ENCODE assay signal across 8 cellular contexts in the genomic region with DNA sequence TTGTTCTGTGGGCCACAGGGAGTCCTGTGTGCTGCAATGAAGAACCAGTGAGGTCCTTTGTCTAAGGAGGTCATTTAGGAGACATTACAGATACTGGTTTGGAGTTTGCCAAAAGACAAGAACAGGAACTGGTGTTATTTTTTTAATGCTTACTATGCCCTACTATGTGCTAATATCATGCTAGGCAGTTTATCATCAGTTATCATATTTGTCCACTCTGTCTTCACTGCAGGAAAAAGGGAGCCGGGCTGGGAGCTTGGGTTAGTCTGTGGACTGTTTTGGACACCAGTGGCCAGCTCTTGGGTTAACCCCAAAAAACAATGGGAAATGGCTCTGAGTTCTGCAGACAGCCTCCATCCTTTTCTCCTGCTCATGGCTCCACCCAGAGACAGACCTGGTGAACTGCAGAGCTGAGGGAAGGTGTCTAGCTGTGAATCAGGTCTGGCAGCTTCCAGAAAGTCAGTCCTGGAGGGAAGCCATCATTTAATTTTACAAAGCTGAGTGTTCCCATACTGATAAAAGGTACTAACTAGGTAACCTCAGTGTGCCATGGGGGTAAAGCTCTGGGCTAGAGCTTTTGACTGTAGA.
A peak's percentile ranks its signal among the peaks of the same experiment; 100 is the strongest.
DNase-seq lines count a peak whose midpoint lies in the region; ATAC-seq and TF ChIP-seq lines count a peak whose summit lies in the region.

No MANE protein-coding gene starts in this region.

- peak overlapping the region in 6 of 8 donors; percentile 68 to 92 (median 88) for H3K4me3 Mint-ChIP-seq in naive B cell

- no peak overlapping the region for H3K4me3 ChIP-seq in NB4 (ENCODE audit: low read depth, low read length)
- H3K4me3 ChIP-seq in choroid plexus epithelial cell (ENCODE audit: low read depth, low read length), result no peak overlapping the region

- peaks cover 37 to 46% (median 39%) of the 10 kb centered on the region in 3 donors for H3K4me1 Mint-ChIP-seq in naive B cell

- H3K27ac Mint-ChIP-seq in naive B cell, result peak overlapping the region; percentile 51 to 96 (median 92)

- peaks cover 0 to 5% (median 0%) of the 10 kb centered on the region in 3 donors for H3K27me3 Mint-ChIP-seq in naive B cell

- peaks cover 12 to 18% of the 10 kb centered on the region in 2 donors for H3K36me3 Mint-ChIP-seq in naive B cell

- ATAC-seq in GM18505 (IDR thresholded peaks at IDR 0.05; ENCODE audit: unreplicated experiment) (peak; percentile 36), naive B cell (ENCODE audit: low read depth in 2 of 2) (no peak), HG03457 (IDR thresholded peaks at IDR 0.05; ENCODE audit: unreplicated experiment) (no peak), GM18502 (IDR thresholded peaks at IDR 0.05; ENCODE audit: poor library complexity, unreplicated experiment) (no peak)

- peak; percentile 44 for TF ChIP-seq CTCF in NB4 (IDR thresholded peaks at IDR 0.05; ENCODE audit: low read depth, low read length)
- peak; percentile 79 for TF ChIP-seq CTCF in choroid plexus epithelial cell (conservative IDR thresholded peaks at IDR 0.05; ENCODE audit: low read depth, low read length)

- DNase-seq in Ammon's horn (ENCODE audit: low spot score) (peak; percentile 26), NB4 (ENCODE audit: low read depth) (peak; percentile 53), choroid plexus epithelial cell (ENCODE audit: low read depth) (peak; percentile 70), naive B cell (no peak), amniotic stem cell (lab: John Stamatoyannopoulos, UW) (no peak)

- no peaks in the 10 kb centered on the region for H3K9me3 Mint-ChIP-seq in naive B cell

- TF ChIP-seq POLR2A in GM18505 (IDR thresholded peaks at IDR 0.05; ENCODE audit: borderline replicate concordance, extremely low read depth, insufficient read depth, insufficient read length) (no peak), NB4 (IDR thresholded peaks at IDR 0.05; ENCODE audit: extremely low read depth, insufficient read length) (no peak)

Comparison
In these comparisons a context has a peak if more than half of its experiments do, and no peak if none do; other contexts are left out.
1. DNase-seq: peak in Ammon's horn (single experiment), NB4 (single experiment) and choroid plexus epithelial cell (single experiment); none in naive B cell (single experiment) and amniotic stem cell (single experiment).